ENCODE assay signal across 24 cellular contexts in genomic region chr14:43790681-43791080, GRCh38.
"Had no signal": no experiment of that assay in that cellular context is flagged by ENCODE, and none has a peak within 500 bp of the region (broad histone marks: within the 10 kb centered on the region; RNA-seq: fewer than 3 reads in every experiment).

No MANE protein-coding gene starts in this region.

- H3K36me3 ChIP-seq: gastrocnemius medialis, heart left ventricle, left lung, ovary, sigmoid colon, stomach, thyroid gland had no signal

- H3K4me2 ChIP-seq: hepatocyte had no signal

- H3K79me2 ChIP-seq: hepatocyte had no signal

- H3K27ac ChIP-seq: dorsolateral prefrontal cortex, epithelial cell of prostate, gastrocnemius medialis, heart left ventricle, hepatocyte, left lung, ovary, psoas muscle, sigmoid colon, stomach, thyroid gland had no signal

- H3K9me3 Mint-ChIP-seq: type B pancreatic cell had no signal

- H3K9me3 ChIP-seq: gastrocnemius medialis, ovary, psoas muscle, sigmoid colon, stomach, thyroid gland had no signal

- H2AFZ ChIP-seq: hepatocyte had no signal

- H3K27me3 ChIP-seq: dorsolateral prefrontal cortex, gastrocnemius medialis, heart left ventricle, hepatocyte, left lung, ovary, sigmoid colon, stomach, thyroid gland had no signal

- H3K4me1 Mint-ChIP-seq: natural killer cell; stimulated activated effector memory CD8-positive, alpha-beta T cell treated with anti-CD3 and anti-CD28 coated beads, Interleukin-12 subunit alpha, Interleukin-12 subunit beta, amount 100 ng/mL, for 72 hours had no signal

- H3K27ac Mint-ChIP-seq: natural killer cell; stimulated activated effector memory CD8-positive, alpha-beta T cell treated with anti-CD3 and anti-CD28 coated beads, Interleukin-12 subunit alpha, Interleukin-12 subunit beta, amount 100 ng/mL, for 72 hours; type B pancreatic cell had no signal

- H3K4me3 ChIP-seq: dorsolateral prefrontal cortex, gastrocnemius medialis, heart left ventricle, hepatocyte, left lung, ovary, psoas muscle, sigmoid colon, stomach, thyroid gland had no signal

- H3K4me3 Mint-ChIP-seq: natural killer cell; stimulated activated effector memory CD8-positive, alpha-beta T cell treated with anti-CD3 and anti-CD28 coated beads, Interleukin-12 subunit alpha, Interleukin-12 subunit beta, amount 100 ng/mL, for 72 hours; type B pancreatic cell had no signal

- H3K36me3 Mint-ChIP-seq: natural killer cell; stimulated activated effector memory CD8-positive, alpha-beta T cell treated with anti-CD3 and anti-CD28 coated beads, Interleukin-12 subunit alpha, Interleukin-12 subunit beta, amount 100 ng/mL, for 72 hours; type B pancreatic cell had no signal

- H3K27me3 Mint-ChIP-seq: type B pancreatic cell had no signal

- DNase-seq: dorsolateral prefrontal cortex; effector CD4-positive, alpha-beta T cell; foreskin fibroblast; gastrocnemius medialis; heart left ventricle; left cardiac atrium; left lung; mammary epithelial cell; natural killer cell; occipital lobe; ovary; posterior cingulate gyrus; psoas muscle; right cardiac atrium; sigmoid colon; stimulated activated CD4-positive, alpha-beta T cell treated with anti-CD3 and anti-CD28 coated beads, Interleukin-2, amount 100 ng/mL, for 24 hours; stimulated activated CD4-positive, alpha-beta T cell treated with anti-CD3 and anti-CD28 coated beads, Interleukin-4, amount 100 ng/mL, for 24 hours; stimulated activated naive CD4-positive, alpha-beta T cell treated with Interleukin-2 at 50 U/mL for 16 hours; stomach; thyroid gland had no signal
